19 cellular contexts compared by ENCODE assay signal in genomic region chr1:227305894-227306626, GRCh38. TPM values are rescaled to one million over a fixed set of nuclear protein-coding genes. Genes with fewer than 3 reads are reported as not detected.
DNase-seq lines count a peak whose midpoint lies in the region; ATAC-seq, FAIRE-seq and TF ChIP-seq lines count a peak whose summit lies in the region.
"Had no signal": no experiment of that assay in that cellular context is flagged by ENCODE, and none has a peak within 500 bp of the region (broad histone marks: within the 10 kb centered on the region; RNA-seq: fewer than 3 reads in every experiment).

No MANE protein-coding gene starts in this region.

- no peaks in the 10 kb centered on the region for H3K36me3 Mint-ChIP-seq in T-helper 17 cell (ENCODE audit: low read depth)
- H3K36me3 Mint-ChIP-seq in activated T-cell treated with anti-CD3 and anti-CD28 coated beads, Interleukin-2, amount 50 U/mL, for 24 hours (ENCODE audit: low read depth) = no peaks in the 10 kb centered on the region

- H3K9me3 Mint-ChIP-seq in activated T-cell treated with anti-CD3 and anti-CD28 coated beads, Interleukin-2, amount 50 U/mL, for 24 hours = no peaks in the 10 kb centered on the region

- no peak for TF ChIP-seq CTCF in A549 (IDR thresholded peaks at IDR 0.05)

- peaks cover 51% of the 10 kb centered on the region for H3K27me3 Mint-ChIP-seq in T-helper 17 cell
- H3K27me3 Mint-ChIP-seq in activated T-cell treated with anti-CD3 and anti-CD28 coated beads, Interleukin-2, amount 50 U/mL, for 24 hours = peaks cover 50% of the 10 kb centered on the region

- peak overlapping the region; percentile 19 for H3K27ac Mint-ChIP-seq in T-helper 17 cell
- H3K27ac Mint-ChIP-seq in activated T-cell treated with anti-CD3 and anti-CD28 coated beads, Interleukin-2, amount 50 U/mL, for 24 hours = no peak overlapping the region

- POLR2A ChIA-PET in A549 (lab: Yijun Ruan, JAX) = no interaction called here

- CTCF ChIA-PET in A549 (lab: Yijun Ruan, JAX) = interaction anchor here (1.6 kb wide), 1 partner anchor 13 kb away, joined by 4 read pairs; the partner anchor contains the start of gene CDC42BPA

- H3K4me2 ChIP-seq in A549 = no peak overlapping the region

- no peak for TF ChIP-seq POLR2A in A549 (IDR thresholded peaks at IDR 0.05; ENCODE audit: low read length)

- H3K4me3 ChIP-seq in A549 = no peak overlapping the region

- H3K9me3 ChIP-seq in A549 (no peaks in the 10 kb centered on the region), T-helper 17 cell (ENCODE audit: control insufficient read depth, low read length, poor library complexity, severe bottlenecking) (no peaks in the 10 kb centered on the region)

- peaks cover 2% of the 10 kb centered on the region for H3K4me1 Mint-ChIP-seq in T-helper 17 cell
- H3K4me1 Mint-ChIP-seq in activated T-cell treated with anti-CD3 and anti-CD28 coated beads, Interleukin-2, amount 50 U/mL, for 24 hours (ENCODE audit: low read depth) = no peaks in the 10 kb centered on the region

- DNase-seq in A549 (ENCODE audit: low read depth in 1 of 2, low spot score in 1 of 2) = no peak
- peak; percentile 48 for DNase-seq in DMS53 (lab: John Stamatoyannopoulos, UW)
- DNase-seq in T-helper 17 cell = no peak
- DNase-seq in kidney tubule cell (ENCODE audit: low spot score) = peak; percentile 33
- DNase-seq in NOMO-1 treated with DMSO at 0.1 percent for 48 hours (lab: John Stamatoyannopoulos, UW; ENCODE audit: unreplicated experiment) = no peak
- DNase-seq in urothelium cell line (ENCODE audit: low spot score) = no peak
- no peak for DNase-seq in activated T-cell treated with anti-CD3 and anti-CD28 coated beads, Interleukin-2, amount 50 U/mL, for 24 hours
- no peak for DNase-seq in amygdala (lab: John Stamatoyannopoulos, UW)
- DNase-seq: C1 segment of cervical spinal cord, GOT3, KBM-7, NCI-H1105 treated with DMSO at 0.1 percent for 48 hours, NCI-H1694 treated with DMSO at 0.1 percent for 48 hours, NCI-H2107, NCI-H69, Right ventricle myocardium superior, SW 1271 had no signal

- H3K4me1 ChIP-seq in A549 = peaks cover 6% of the 10 kb centered on the region; the same call in 1 of the 3 replicates

- no peak for TF ChIP-seq RAD21 in A549 (conservative IDR thresholded peaks at IDR 0.05 in 1 of 2, IDR thresholded peaks at IDR 0.05 in 1 of 2)

- ATAC-seq in A549 (no peak), T-helper 17 cell (no peak)

- FAIRE-seq in A549 (lab: Jason Lieb, UNC) = no peak
- FAIRE-seq in urothelium cell line (lab: Jason Lieb, UNC) = no peak
- FAIRE-seq: GM12892 had no signal

- H3K4me3 Mint-ChIP-seq in T-helper 17 cell = no peak overlapping the region
- H3K4me3 Mint-ChIP-seq in activated T-cell treated with anti-CD3 and anti-CD28 coated beads, Interleukin-2, amount 50 U/mL, for 24 hours = no peak overlapping the region

- TF ChIP-seq EP300 in A549 (IDR thresholded peaks at IDR 0.05) = no peak

- H3K27ac ChIP-seq in A549 = no peak overlapping the region

- WGBS in A549 (ENCODE audit: missing lambda C conversion rate) = 91% methylated on average over 6 of the region's 6 CpGs

TF ChIP-seq in A549, 52 proteins besides CTCF, POLR2A, EP300 and RAD21:
- no peak for TF ChIP-seq FOXS1 (CRISPR knock-in tag; IDR thresholded peaks at IDR 0.05)
- TF ChIP-seq MAFK (IDR thresholded peaks at IDR 0.05; ENCODE audit: partially characterized antibody) = peak; percentile 57

RNA-seq across cellular contexts. Expression of gene CDC42BPA, which starts 12.2 kb away (rescaled TPM):
- polyA plus RNA-seq in A549 (2011; rRNA removed) (25.9 and 28.4 TPM in 2 replicates), A549 (2017; fragmentation: RNase III; extraction: RNeasy Plus Mini Kit Qiagen cat#74134 plus additional on column Dnase treatment) (11.4 to 12.6 TPM (median 12.5 TPM) in 3 replicates)
- 4.3 and 5.5 TPM in 2 replicates for polyA plus RNA-seq in A549 (2012; cell fraction: cytosol; rRNA removed)
- 6.7 and 9.7 TPM in 2 replicates for polyA plus RNA-seq in A549 (2012; cell fraction: nucleus; rRNA removed)
- 38.6 and 39.3 TPM in 2 replicates for polyA minus RNA-seq in A549 (2011; rRNA and poly(A)+ RNA removed)
- 1 to 10 TPM; 1.2 to 2.5 TPM for total RNA-seq in T-helper 17 cell
- total RNA-seq: OCI-LY7 had no signal

Comparison
In these comparisons a context has a peak if more than half of its experiments do, and no peak if none do; other contexts are left out.
1. DNase-seq: peak in DMS53 (single experiment) and kidney tubule cell (single experiment); none in A549 (0 of 2), T-helper 17 cell (0 of 3), NOMO-1 treated with DMSO at 0.1 percent for 48 hours (single experiment), urothelium cell line (single experiment), activated T-cell treated with anti-CD3 and anti-CD28 coated beads, Interleukin-2, amount 50 U/mL, for 24 hours (single experiment) and amygdala (0 of 56).